Comparison of ENCODE assay signal across 9 cellular contexts in the genomic region with DNA sequence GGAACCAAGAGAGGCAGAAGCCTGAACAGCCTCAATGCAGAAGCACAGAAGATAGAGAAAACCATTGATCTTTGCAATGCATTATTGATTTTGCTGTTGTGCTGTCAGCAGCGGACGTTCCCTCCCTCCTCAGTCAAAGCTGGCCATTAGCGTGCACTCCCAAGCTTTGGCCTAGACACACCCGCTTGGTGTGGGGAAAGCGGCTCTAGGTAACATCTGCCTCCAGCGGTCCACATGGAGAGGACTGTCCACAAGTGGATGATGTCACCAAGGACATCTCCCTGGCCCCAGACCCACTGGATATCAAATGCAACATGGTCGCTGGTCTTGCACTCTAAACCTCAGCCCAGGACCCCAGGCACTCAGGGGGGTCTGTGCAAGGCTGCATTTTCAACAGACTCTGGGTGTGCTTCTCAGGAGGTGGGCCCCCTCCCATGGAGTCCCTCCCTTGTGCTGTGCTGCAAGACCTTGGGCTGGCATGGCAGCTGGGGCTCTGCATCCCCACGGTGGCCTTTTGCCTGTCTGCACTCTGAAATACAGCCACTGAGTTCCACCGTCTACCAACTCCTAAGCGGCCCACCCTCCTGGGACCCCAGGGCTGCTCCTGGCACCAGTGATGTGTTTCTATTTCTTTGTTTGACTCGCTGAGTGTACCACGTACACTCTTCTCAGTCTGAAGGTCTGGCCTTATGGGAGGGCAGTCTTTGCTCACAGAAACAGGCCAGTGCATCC. TPM values are rescaled to one million over a fixed set of nuclear protein-coding genes. Genes with fewer than 3 reads are reported as not detected.
A peak's percentile ranks its signal among the peaks of the same experiment; 100 is the strongest.
DNase-seq lines count a peak whose midpoint lies in the region; ATAC-seq and TF ChIP-seq lines count a peak whose summit lies in the region.
"Had no signal": no experiment of that assay in that cellular context is flagged by ENCODE, and none has a peak within 500 bp of the region (broad histone marks: within the 10 kb centered on the region; RNA-seq: fewer than 3 reads in every experiment).

No MANE protein-coding gene starts in this region.

- H3K27ac ChIP-seq in CD8-positive, alpha-beta T cell (ENCODE audit: low read depth, low read length) = peak overlapping the region; percentile 77
- H3K27ac ChIP-seq in IMR-90 (ENCODE audit: insufficient read depth, low read length) (no peak overlapping the region), caudate nucleus (ENCODE audit: low read depth, low read length) (peak overlapping the region; percentile 82)

- no peaks in the 10 kb centered on the region; the same call in 1 of the 2 replicates for H4K20me1 ChIP-seq in IMR-90 (ENCODE audit: insufficient read depth, low read length)

- no peak overlapping the region for H3K9ac ChIP-seq in IMR-90 (ENCODE audit: low read depth, low read length)

- H2BK120ac ChIP-seq in IMR-90 (ENCODE audit: low read depth, low read length) = no peak overlapping the region

- no peaks in the 10 kb centered on the region for H3K27me3 ChIP-seq in CD8-positive, alpha-beta T cell (ENCODE audit: insufficient read depth, low read length)
- H3K27me3 ChIP-seq in IMR-90 (ENCODE audit: control insufficient read depth, insufficient read depth, low read length) = peaks cover 7% of the 10 kb centered on the region; the same call in 1 of the 2 replicates
- H3K27me3 ChIP-seq: thyroid gland had no signal

- H2AK9ac ChIP-seq in IMR-90 (replicated peaks; ENCODE audit: low read depth, low read length, poor library complexity) = no peak overlapping the region

- no peak overlapping the region; the same call in 1 of the 2 replicates for H2AK5ac ChIP-seq in IMR-90 (ENCODE audit: low read depth, low read length)

- dilution Hi-C loops in IMR-90 (cut with HindIII; ENCODE audit: low sequenced_read_pairs, unreplicated experiment) = no loop called here

- no peak overlapping the region for H3K14ac ChIP-seq in IMR-90 (replicated peaks; ENCODE audit: low read depth, low read length)

- H3K36me3 Mint-ChIP-seq in CD8-positive, alpha-beta T cell = peaks cover 38% of the 10 kb centered on the region
- H3K36me3 Mint-ChIP-seq in neural crest cell (ENCODE audit: low read depth) = peaks cover 5% of the 10 kb centered on the region

- H3K79me1 ChIP-seq in IMR-90 (ENCODE audit: low read depth in 1 of 2, low read length in 2 of 2) = no peaks in the 10 kb centered on the region; a peak in 2 of 4 replicates

- H2BK20ac ChIP-seq in IMR-90 (ENCODE audit: low read depth, low read length) = no peak overlapping the region

- H3K4me2 ChIP-seq in IMR-90 (ENCODE audit: low read depth, low read length) = peak overlapping the region; percentile 57; the same call in 1 of the 2 replicates

- H3K4ac ChIP-seq in IMR-90 (ENCODE audit: low read depth, low read length) = no peak overlapping the region

- no peaks in the 10 kb centered on the region for H3K9me3 Mint-ChIP-seq in CD8-positive, alpha-beta T cell
- no peaks in the 10 kb centered on the region for H3K9me3 Mint-ChIP-seq in neural crest cell

- peak overlapping the region; percentile 94 for H3K4me3 Mint-ChIP-seq in CD8-positive, alpha-beta T cell
- H3K4me3 Mint-ChIP-seq in neural crest cell = peak overlapping the region; percentile 85

- BruUV-seq in IMR-90 (replicated peaks; lab: Mats Ljungman, UMichigan) = no TSS peak

- peaks cover 87% of the 10 kb centered on the region for H3K4me1 Mint-ChIP-seq in CD8-positive, alpha-beta T cell (ENCODE audit: low read depth)
- peaks cover 30% of the 10 kb centered on the region for H3K4me1 Mint-ChIP-seq in neural crest cell

- DNase-seq in CD8-positive, alpha-beta T cell = no peak
- DNase-seq in IMR-90 (no peak), caudate nucleus (lab: John Stamatoyannopoulos, UW) (peak in 1 of 61 donors; percentile 25), neural crest cell (ENCODE audit: low read depth, low spot score) (no peak), iPS-NIHi7 (ENCODE audit: extremely low spot score) (no peak), putamen (ENCODE audit: low spot score) (no peak), kidney tubule cell (ENCODE audit: low spot score) (no peak)
- DNase-seq: thyroid gland had no signal

- no peak overlapping the region for H2BK15ac ChIP-seq in IMR-90 (ENCODE audit: low read depth, low read length)

- no peak overlapping the region for H4K5ac ChIP-seq in IMR-90 (ENCODE audit: low read depth, low read length)

- no peak overlapping the region for H4K8ac ChIP-seq in IMR-90 (ENCODE audit: low read depth in 2 of 2, low read length in 2 of 2)

- peak overlapping the region; percentile 82 for H3K4me3 ChIP-seq in CD8-positive, alpha-beta T cell (ENCODE audit: low read depth, low read length)
- no peak overlapping the region; the same call in 1 of the 2 replicates for H3K4me3 ChIP-seq in IMR-90 (ENCODE audit: insufficient read depth, low read depth, low read length)

- no peaks in the 10 kb centered on the region for H3K36me3 ChIP-seq in CD8-positive, alpha-beta T cell (ENCODE audit: insufficient read depth, low read length)
- no peaks in the 10 kb centered on the region for H3K36me3 ChIP-seq in IMR-90 (ENCODE audit: control insufficient read depth, insufficient read depth, low read length)
- H3K36me3 ChIP-seq: thyroid gland had no signal

- H3K56ac ChIP-seq in IMR-90 (ENCODE audit: extremely low read depth, insufficient read depth, low read length) = no peak overlapping the region

- H2AFZ ChIP-seq in IMR-90 (replicated peaks; ENCODE audit: low read length, poor library complexity) = no peak overlapping the region

- CTCF ChIA-PET in CD8-positive, alpha-beta T cell (lab: Charles Lee) = interaction anchor here (1.2 to 2.8 kb wide), 5 partner anchors 11 to 102 kb away, joined by 3 to 20 read pairs (median 4); no protein-coding TSS in a partner anchor
- CTCF ChIA-PET in IMR-90 (lab: Yijun Ruan, JAX) = no interaction called here

- no peaks in the 10 kb centered on the region for H3K9me3 ChIP-seq in CD8-positive, alpha-beta T cell (ENCODE audit: low read length)
- no peaks in the 10 kb centered on the region for H3K9me3 ChIP-seq in IMR-90 (ENCODE audit: control insufficient read depth, insufficient read depth, low read length)
- H3K9me3 ChIP-seq: thyroid gland had no signal

- no peaks in the 10 kb centered on the region for H3K27me3 Mint-ChIP-seq in CD8-positive, alpha-beta T cell (ENCODE audit: low read depth)
- peaks cover 6% of the 10 kb centered on the region for H3K27me3 Mint-ChIP-seq in neural crest cell (ENCODE audit: low read depth)

- 100% methylated on average over 1 of the region's 12 CpGs; no CpG with 5 or more reads in 1 of the 2 experiments for WGBS in IMR-90 (ENCODE audit: extremely low coverage in 2 of 2, insufficient read length in 1 of 2), 2 experiments

- no peak overlapping the region for H4K91ac ChIP-seq in IMR-90 (ENCODE audit: insufficient read depth, low read depth, low read length)

- peak overlapping the region; percentile 92 for H3K27ac Mint-ChIP-seq in CD8-positive, alpha-beta T cell
- no peak overlapping the region for H3K27ac Mint-ChIP-seq in neural crest cell (ENCODE audit: unreplicated experiment)

- H3K9me1 ChIP-seq in IMR-90 (ENCODE audit: insufficient read depth, low read length) = no peaks in the 10 kb centered on the region

- H2BK5ac ChIP-seq in IMR-90 (ENCODE audit: low read depth, low read length, poor library complexity, severe bottlenecking) = no peak overlapping the region

- no peak overlapping the region for H3K23ac ChIP-seq in IMR-90 (ENCODE audit: low read depth, low read length)

- TF ChIP-seq POLR2A in IMR-90 (IDR thresholded peaks at IDR 0.05; ENCODE audit: low read depth, low read length) = no peak

- POLR2A ChIA-PET in CD8-positive, alpha-beta T cell (lab: Charles Lee) = interaction anchor here (1.1 to 1.2 kb wide), 3 partner anchors 14 to 53 kb away, joined by 3 to 4 read pairs (median 4); no protein-coding TSS in a partner anchor
- POLR2A ChIA-PET in IMR-90 (lab: Charles Lee; ENCODE audit: unreplicated experiment) = no interaction called here

- no peak for TF ChIP-seq RAD21 in IMR-90 (IDR thresholded peaks at IDR 0.05; ENCODE audit: low read length)

- in situ Hi-C loops in IMR-90 (cut with MboI; ENCODE audit: low sequenced_read_pairs) = no loop called here

- H3K18ac ChIP-seq in IMR-90 (ENCODE audit: low read depth, low read length) = no peak overlapping the region

- intact Hi-C loops in CD8-positive, alpha-beta T cell (cut with DNase I, micrococcal nuclease) = loop anchor here (5.0 kb wide), 2 partner anchors 39 to 69 kb away; no protein-coding TSS in a partner anchor
- intact Hi-C loops in IMR-90 (cut with micrococcal nuclease) = no loop called here

- ATAC-seq in CD8-positive, alpha-beta T cell = no peak
- no peak for ATAC-seq in IMR-90 (ENCODE audit: low read depth)
- ATAC-seq in HG02571 (IDR thresholded peaks at IDR 0.05; ENCODE audit: unreplicated experiment) = no peak

- no peak for TF ChIP-seq CTCF in CD8-positive, alpha-beta T cell (IDR thresholded peaks at IDR 0.05)
- TF ChIP-seq CTCF in IMR-90 (conservative IDR thresholded peaks at IDR 0.05; ENCODE audit: low read depth, low read length) (no peak), neural crest cell (conservative IDR thresholded peaks at IDR 0.05) (no peak)

- H3K4me1 ChIP-seq in CD8-positive, alpha-beta T cell (ENCODE audit: insufficient read depth, low read length) = peaks cover 84% of the 10 kb centered on the region
- no peaks in the 10 kb centered on the region for H3K4me1 ChIP-seq in IMR-90 (ENCODE audit: control insufficient read depth, insufficient read depth, low read length)

TF ChIP-seq in IMR-90, 13 proteins besides CTCF, POLR2A, EP300 and RAD21 (continues in another document):
- TF ChIP-seq MAZ (IDR thresholded peaks at IDR 0.05; ENCODE audit: borderline replicate concordance, low read depth, low read length) (no peak), MXI1 (IDR thresholded peaks at IDR 0.05; ENCODE audit: borderline replicate concordance, low read depth, low read length) (no peak), NFE2L2 (IDR thresholded peaks at IDR 0.05; ENCODE audit: low read depth, low read length) (no peak), BHLHE40 (IDR thresholded peaks at IDR 0.05; ENCODE audit: low read depth, low read length) (no peak), RFX5 (IDR thresholded peaks at IDR 0.05; ENCODE audit: low read depth, low read length) (no peak), RCOR1 (IDR thresholded peaks at IDR 0.05; ENCODE audit: insufficient replicate concordance, low read length) (no peak), FOS (IDR thresholded peaks at IDR 0.05; ENCODE audit: low read depth, low read length) (no peak)
- TF ChIP-seq, protein P1, sequence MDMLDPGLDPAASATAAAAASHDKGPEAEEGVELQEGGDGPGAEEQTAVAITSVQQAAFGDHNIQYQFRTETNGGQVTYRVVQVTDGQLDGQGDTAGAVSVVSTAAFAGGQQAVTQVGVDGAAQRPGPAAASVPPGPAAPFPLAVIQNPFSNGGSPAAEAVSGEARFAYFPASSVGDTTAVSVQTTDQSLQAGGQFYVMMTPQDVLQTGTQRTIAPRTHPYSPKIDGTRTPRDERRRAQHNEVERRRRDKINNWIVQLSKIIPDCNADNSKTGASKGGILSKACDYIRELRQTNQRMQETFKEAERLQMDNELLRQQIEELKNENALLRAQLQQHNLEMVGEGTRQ (IDR thresholded peaks at IDR 0.05; ENCODE audit: low read depth, low read length) = no peak

RNA-seq across cellular contexts. Expression of a gene that starts 1.9 kb away (rescaled TPM):
- total RNA-seq in CD8-positive, alpha-beta T cell = 100 to 1,000 TPM; 286 to 305 TPM
- total RNA-seq in IMR-90 (2012; rRNA removed) (0.56 and 0.90 TPM in 2 replicates), neural crest cell (32.3 and 33.5 TPM in 2 replicates)
- 1.1 and 1.5 TPM in 2 replicates for polyA plus RNA-seq in IMR-90 (2012; rRNA removed)
- polyA plus RNA-seq in IMR-90 (2012; cell fraction: cytosol; rRNA removed) = 0.82 and 1.2 TPM in 2 replicates
- polyA plus RNA-seq in IMR-90 (2012; cell fraction: nucleus; rRNA removed; ENCODE audit: low replicate concordance) = 6.2 and 6.8 TPM in 2 replicates

Comparison
In these comparisons a context has a peak if more than half of its experiments do, and no peak if none do; other contexts are left out.
1. RNA of a gene that starts 1.9 kb away (total RNA-seq): 286 to 305 TPM in CD8-positive, alpha-beta T cell and 32.3 to 33.5 TPM in neural crest cell; 0.56 to 0.90 TPM in IMR-90; every median in the first group is over 10 times any median in the second.